ENCODE assay signal across 11 cellular contexts in the genomic region with DNA sequence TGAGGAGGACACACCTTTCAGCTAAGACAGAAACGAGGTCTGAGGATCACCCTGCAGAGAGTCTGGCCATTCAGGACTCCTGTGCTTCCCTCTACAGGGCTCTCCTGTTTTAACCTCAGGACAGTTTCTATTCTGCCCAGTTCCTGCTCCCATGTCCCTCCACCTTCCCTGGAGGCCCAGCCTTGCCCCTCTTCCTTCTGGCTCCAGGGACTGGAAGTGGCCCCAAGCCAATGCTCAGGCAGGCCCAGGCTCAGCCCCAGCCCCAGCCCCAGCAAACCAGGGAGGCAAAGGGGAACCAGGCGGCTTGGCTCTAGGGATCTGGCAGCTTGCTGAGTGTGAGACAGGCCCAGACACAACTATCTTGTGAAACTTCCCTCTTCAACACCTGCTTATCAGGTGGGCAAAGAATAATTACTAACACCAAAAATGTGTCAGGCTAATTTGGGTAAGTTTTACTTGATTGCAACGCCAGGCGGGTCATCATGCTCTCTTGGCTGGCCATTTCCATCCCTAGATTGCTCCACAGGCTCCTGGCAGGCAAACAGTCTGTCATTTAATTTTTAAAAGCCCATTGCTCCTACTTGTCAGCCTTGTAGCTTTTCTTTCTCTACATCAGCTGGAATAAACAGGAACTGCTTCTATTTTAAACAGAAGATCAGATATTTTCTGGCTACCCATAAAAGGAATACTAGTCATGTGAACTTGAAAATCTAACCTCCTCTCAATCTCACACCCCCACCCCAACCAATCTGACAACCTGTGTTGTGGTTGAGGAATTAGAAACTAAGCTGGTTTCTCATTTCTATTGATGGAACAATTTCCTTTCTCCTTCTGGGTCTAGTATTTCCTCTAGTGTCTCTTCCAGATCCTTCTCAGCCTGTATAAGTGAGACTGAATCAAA. TPM values are rescaled to one million over a fixed set of nuclear protein-coding genes. Genes with fewer than 3 reads are reported as not detected.
DNase-seq lines count a peak whose midpoint lies in the region; ATAC-seq and TF ChIP-seq lines count a peak whose summit lies in the region.
"Had no signal": no experiment of that assay in that cellular context is flagged by ENCODE, and none has a peak within 500 bp of the region (broad histone marks: within the 10 kb centered on the region; RNA-seq: fewer than 3 reads in every experiment).

No MANE protein-coding gene starts in this region.

- peak overlapping the region; percentile 8; the same call in 1 of the 2 replicates for H3K27ac ChIP-seq in MM.1S (ENCODE audit: low read length)
- H3K27ac ChIP-seq in caudate nucleus (ENCODE audit: low read depth, low read length), result peak overlapping the region; percentile 77
- no peak overlapping the region for H3K27ac ChIP-seq in Karpas-422 (ENCODE audit: low read length)

- H3K36me3 ChIP-seq in MM.1S (replicated peaks; ENCODE audit: insufficient read depth, low read length) (no peaks in the 10 kb centered on the region), mucosa of stomach (ENCODE audit: control insufficient read depth, insufficient read depth, low read length) (no peaks in the 10 kb centered on the region), Karpas-422 (ENCODE audit: insufficient read depth, low read length) (0 out of 2 replicates have a peak, but pooled peaks cover under 1% of the 10 kb centered on the region)

- no peaks in the 10 kb centered on the region for H3K79me2 ChIP-seq in MM.1S (ENCODE audit: low read length)
- H3K79me2 ChIP-seq in Karpas-422 (ENCODE audit: low read length), result no peaks in the 10 kb centered on the region

- H3K4me2 ChIP-seq in MM.1S (ENCODE audit: low read depth, low read length), result peak overlapping the region; percentile 20
- no peak overlapping the region for H3K4me2 ChIP-seq in Karpas-422 (ENCODE audit: low read depth, low read length, poor library complexity, severe bottlenecking)

- H3K9ac ChIP-seq in MM.1S (ENCODE audit: low read length) (no peak overlapping the region), mucosa of stomach (ENCODE audit: low read length) (peak overlapping the region; percentile 18), Karpas-422 (ENCODE audit: low read length) (no peak overlapping the region)

- H3F3A ChIP-seq in MM.1S (ENCODE audit: insufficient read depth, low read length), result no peaks in the 10 kb centered on the region; the same call in 1 of the 2 replicates

- H2AFZ ChIP-seq in MM.1S (ENCODE audit: low read length) (no peak overlapping the region), Karpas-422 (ENCODE audit: low read length) (no peak overlapping the region)

- DNase-seq in MM.1S (peak; percentile 31), caudate nucleus (lab: John Stamatoyannopoulos, UW) (peak in 2 of 61 donors; percentile 5 to 24), Karpas-422 (no peak), SHP77 treated with DMSO at 0.1 percent for 48 hours (lab: John Stamatoyannopoulos, UW) (no peak)
- DNase-seq: activated effector memory CD4-positive, alpha-beta T cell treated with anti-CD3 and anti-CD28 coated beads, Interleukin-2, amount 50 U/mL, for 16 hours; DND-41; NCI-H510A treated with DMSO at 0.1 percent for 48 hours had no signal

- no peak for TF ChIP-seq CTCF in MM.1S (IDR thresholded peaks at IDR 0.05; ENCODE audit: low read length)

- H4K20me1 ChIP-seq in MM.1S (ENCODE audit: insufficient read depth, low read length) (no peaks in the 10 kb centered on the region), Karpas-422 (ENCODE audit: insufficient read depth, low read depth, low read length) (no peaks in the 10 kb centered on the region)

- H3K27me3 ChIP-seq in MM.1S (replicated peaks; ENCODE audit: insufficient read depth, low read length) (no peaks in the 10 kb centered on the region), mucosa of stomach (ENCODE audit: control insufficient read depth, insufficient read depth, low read length) (no peaks in the 10 kb centered on the region), Karpas-422 (ENCODE audit: low read length) (no peaks in the 10 kb centered on the region)

- no peak overlapping the region for H3K4me3 ChIP-seq in MM.1S (ENCODE audit: low read length)
- H3K4me3 ChIP-seq in mucosa of stomach (ENCODE audit: low read length), result no peak overlapping the region
- H3K4me3 ChIP-seq in Karpas-422 (ENCODE audit: low read length), result no peak overlapping the region

- H3K4me1 ChIP-seq in MM.1S (ENCODE audit: low read length) (peaks cover 25% of the 10 kb centered on the region), mucosa of stomach (ENCODE audit: control insufficient read depth, insufficient read depth, low read length) (peaks cover 71% of the 10 kb centered on the region), Karpas-422 (ENCODE audit: low read length) (no peaks in the 10 kb centered on the region)

- H3K9me2 ChIP-seq in MM.1S (replicated peaks; ENCODE audit: insufficient read depth, low read length) (no peaks in the 10 kb centered on the region), Karpas-422 (replicated peaks; ENCODE audit: insufficient read depth, low read length) (no peaks in the 10 kb centered on the region)

- H3K9me3 ChIP-seq in MM.1S (replicated peaks; ENCODE audit: insufficient read depth, low read length) (no peaks in the 10 kb centered on the region), mucosa of stomach (ENCODE audit: control insufficient read depth, low read length) (no peaks in the 10 kb centered on the region), Karpas-422 (ENCODE audit: low read length) (no peaks in the 10 kb centered on the region)

- ATAC-seq in GM18511 (IDR thresholded peaks at IDR 0.05; ENCODE audit: unreplicated experiment) (peak; percentile 45), HG03354 (IDR thresholded peaks at IDR 0.05; ENCODE audit: poor library complexity, severe bottlenecking, unreplicated experiment) (no peak), HG03520 (IDR thresholded peaks at IDR 0.05; ENCODE audit: unreplicated experiment) (no peak)

RNA-seq across cellular contexts. Expression of a gene that starts 33.5 kb away (rescaled TPM):
- not detected in 2 replicates for total RNA-seq in Karpas-422 (2014; rRNA removed; shearing (Covaris generic); ENCODE audit: low replicate concordance)

RNA-seq across cellular contexts. Expression of a gene that starts 33.8 kb away (rescaled TPM):
- total RNA-seq in Karpas-422 (2014; rRNA removed; shearing (Covaris generic); ENCODE audit: low replicate concordance), result 9.8 and 11.7 TPM in 2 replicates
